In the genomic region with DNA sequence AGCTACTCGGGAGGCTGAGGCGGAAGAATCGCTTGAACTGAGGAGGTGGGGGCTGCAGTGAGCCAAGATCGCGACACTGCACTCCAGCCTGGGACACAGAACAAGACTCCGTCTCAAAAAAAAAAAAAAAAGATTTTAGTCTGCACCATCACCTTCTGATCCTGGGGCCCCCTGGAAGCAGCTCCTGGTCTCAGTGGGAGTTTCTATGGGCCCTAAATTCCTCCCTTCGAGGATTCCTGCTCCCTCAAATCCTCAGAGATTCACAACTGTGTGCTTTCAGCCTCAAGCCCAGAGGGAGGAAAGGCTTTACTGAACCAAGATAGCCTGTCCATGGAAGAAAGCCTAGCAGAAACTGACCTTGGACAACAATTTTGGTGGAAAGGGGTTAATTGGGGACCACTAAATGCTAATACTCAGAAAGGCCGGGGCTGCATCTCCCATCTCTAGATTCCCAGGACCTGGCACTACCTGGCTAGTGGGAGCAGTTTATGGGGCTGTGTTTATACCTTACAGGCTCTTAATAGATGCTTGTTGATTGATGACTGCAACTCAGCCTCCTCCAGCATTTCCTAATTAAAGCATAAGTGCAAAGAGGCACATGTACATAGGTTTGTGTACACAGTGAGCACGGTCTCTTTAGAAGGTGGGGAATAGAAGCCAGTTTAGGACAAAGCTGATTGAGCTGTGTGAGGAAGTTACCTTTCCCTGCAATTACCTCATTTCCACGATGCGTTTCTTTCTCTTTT, we compare ENCODE assay signal across 21 cellular contexts. TPM values are rescaled to one million over a fixed set of nuclear protein-coding genes. Genes with fewer than 3 reads are reported as not detected.
A peak's percentile ranks its signal among the peaks of the same experiment; 100 is the strongest.
DNase-seq lines count a peak whose midpoint lies in the region; ATAC-seq, FAIRE-seq and TF ChIP-seq lines count a peak whose summit lies in the region.
"Had no signal": no experiment of that assay in that cellular context is flagged by ENCODE, and none has a peak within 500 bp of the region (broad histone marks: within the 10 kb centered on the region; RNA-seq: fewer than 3 reads in every experiment).

No MANE protein-coding gene starts in this region.

- H4K8ac ChIP-seq in H1 (ENCODE audit: extremely low read depth, insufficient read depth, low read length): no peak overlapping the region

- H2AFZ ChIP-seq in H1 (ENCODE audit: low read length) (no peak overlapping the region), HepG2 (ENCODE audit: low read length) (no peak overlapping the region)

- H3K4me3 ChIP-seq in heart left ventricle (no peak overlapping the region), H1 (ENCODE audit: extremely low read depth in 1 of 4, insufficient read depth in 2 of 4, low read depth in 3 of 4, low read length in 4 of 4) (no peak overlapping the region), breast epithelium (no peak overlapping the region), HepG2 (replicated peaks in 1 of 3; ENCODE audit: insufficient read depth in 1 of 3, low read depth in 2 of 3, low read length in 3 of 3) (no peak overlapping the region)
- H3K4me3 ChIP-seq: GM12878, HAP-1 had no signal

- no peak for TF ChIP-seq RAD21 in H1 (IDR thresholded peaks at IDR 0.05 in 1 of 2, conservative IDR thresholded peaks at IDR 0.05 in 1 of 2; ENCODE audit: low read depth in 2 of 2, low read length in 2 of 2)
- TF ChIP-seq RAD21 in HepG2 (CRISPR knock-in tag; IDR thresholded peaks at IDR 0.05): no peak

- H4K20me1 ChIP-seq in H1 (replicated peaks in 1 of 2; ENCODE audit: control insufficient read depth in 1 of 2, insufficient read depth in 2 of 2, low read length in 2 of 2) (no peaks in the 10 kb centered on the region), HepG2 (ENCODE audit: insufficient read depth, low read length) (no peaks in the 10 kb centered on the region)

- peak overlapping the region; percentile 87; the same call in 1 of the 2 replicates for H2BK20ac ChIP-seq in H1 (ENCODE audit: low read length)

- no peaks in the 10 kb centered on the region for H3K36me3 Mint-ChIP-seq in nephron progenitor cell (ENCODE audit: low read depth)
- H3K36me3 Mint-ChIP-seq: CD14-positive monocyte had no signal

- H3K36me3 ChIP-seq in heart left ventricle: no peaks in the 10 kb centered on the region
- H3K36me3 ChIP-seq in H1 (ENCODE audit: control insufficient read depth in 2 of 4, insufficient read depth in 4 of 4, low read length in 3 of 4): no peaks in the 10 kb centered on the region
- no peaks in the 10 kb centered on the region for H3K36me3 ChIP-seq in breast epithelium
- no peaks in the 10 kb centered on the region for H3K36me3 ChIP-seq in HepG2 (replicated peaks in 1 of 2; ENCODE audit: control insufficient read depth in 1 of 2, insufficient read depth in 2 of 2, low read length in 2 of 2)
- H3K36me3 ChIP-seq: HAP-1 had no signal

- H2BK120ac ChIP-seq in H1 (replicated peaks; ENCODE audit: low read depth, low read length): no peak overlapping the region

- H2AK5ac ChIP-seq in H1 (ENCODE audit: low read depth, low read length): peak overlapping the region; percentile 45; the same call in 1 of the 2 replicates

- no TSS peak for BruUV-seq in HepG2 (replicated peaks; lab: Mats Ljungman, UMichigan)

- peak overlapping the region; percentile 53; the same call in 1 of the 2 replicates for H2BK12ac ChIP-seq in H1 (ENCODE audit: low read depth, low read length)

- peak overlapping the region; percentile 62 for H3K4me3 Mint-ChIP-seq in nephron progenitor cell

- TF ChIP-seq CTCF in heart left ventricle (IDR thresholded peaks at IDR 0.05) (no peak), H1 (IDR thresholded peaks at IDR 0.05; ENCODE audit: control extremely low read depth in 1 of 3, insufficient read depth in 1 of 3, low read depth in 1 of 3, low read length in 3 of 3) (no peak), nephron progenitor cell (IDR thresholded peaks at IDR 0.05) (no peak), breast epithelium (IDR thresholded peaks at IDR 0.05) (no peak), HepG2 (CRISPR knock-in tag; IDR thresholded peaks at IDR 0.05) (no peak)

- TF ChIP-seq POLR2A in heart left ventricle (IDR thresholded peaks at IDR 0.05): no peak
- TF ChIP-seq POLR2A in H1 (IDR thresholded peaks at IDR 0.05; ENCODE audit: control extremely low read depth in 1 of 2, low read depth in 2 of 2, low read length in 2 of 2): no peak
- no peak for TF ChIP-seq POLR2A in breast epithelium (IDR thresholded peaks at IDR 0.05)
- no peak for TF ChIP-seq POLR2A in HepG2 (IDR thresholded peaks at IDR 0.05; ENCODE audit: insufficient read depth in 1 of 2, low read depth in 2 of 2, low read length in 2 of 2)

- in situ Hi-C loops in HepG2 (cut with HindIII; ENCODE audit: extremely low pct_ligation_motif_present, low pct_unique_long_range_greater_than_20kb): loop anchor here (5.0 kb wide), 1 partner anchor 660 kb away; no protein-coding TSS in a partner anchor

- ATAC-seq in heart left ventricle: no peak
- ATAC-seq in HepG2: no peak

- FAIRE-seq in H1 (lab: Jason Lieb, UNC): no peak
- FAIRE-seq in HepG2 (lab: Jason Lieb, UNC): no peak
- FAIRE-seq: A204.1, D721Med, GM12878 had no signal

- H3K27me3 ChIP-seq in heart left ventricle (peaks cover 0 to 69% (median 19%) of the 10 kb centered on the region in 9 donors), H1 (replicated peaks in 1 of 4; ENCODE audit: control insufficient read depth in 3 of 4, extremely low read depth in 1 of 4, insufficient read depth in 3 of 4, low read length in 3 of 4) (peaks cover 0 to 8% (median 4%) of the 10 kb centered on the region in 4 experiments; a peak in 3 of 7 replicates), breast epithelium (peaks cover 0 to 3% of the 10 kb centered on the region in 2 donors), HepG2 (ENCODE audit: control insufficient read depth in 1 of 2, insufficient read depth in 2 of 2, low read length in 2 of 2) (peaks cover 0 to 2% of the 10 kb centered on the region in 2 experiments; a peak in 3 of 5 replicates)

- H3K9me3 ChIP-seq in heart left ventricle (no peaks in the 10 kb centered on the region), H1 (ENCODE audit: insufficient read depth in 2 of 2, low read depth in 1 of 2, low read length in 1 of 2) (no peaks in the 10 kb centered on the region), breast epithelium (no peaks in the 10 kb centered on the region), HepG2 (ENCODE audit: low read length) (no peaks in the 10 kb centered on the region)
- H3K9me3 ChIP-seq: HAP-1 had no signal

- no peak overlapping the region; the same call in 1 of the 2 replicates for H3K18ac ChIP-seq in H1 (ENCODE audit: extremely low read depth, low read length)

- no peaks in the 10 kb centered on the region for H3K9me3 Mint-ChIP-seq in nephron progenitor cell
- H3K9me3 Mint-ChIP-seq: CD14-positive monocyte had no signal

- POLR2A ChIA-PET in H1 (lab: Charles Lee; ENCODE audit: partially characterized antibody): interaction anchor here (1.1 to 1.3 kb wide), 2 partner anchors 8 to 11 kb away, joined by 4 to 5 read pairs; no protein-coding TSS in a partner anchor
- POLR2A ChIA-PET in HepG2 (lab: Yijun Ruan, JAX): no interaction called here

- H3K27ac ChIP-seq in heart left ventricle (no peak overlapping the region), H1 (ENCODE audit: low read depth, low read length) (no peak overlapping the region), breast epithelium (no peak overlapping the region), HepG2 (ENCODE audit: extremely low read length, insufficient read depth, low read length) (no peak overlapping the region)

- 80 to 90% (median 85%) methylated on average over 11 of the region's 11 CpGs for WGBS in heart left ventricle, 4 donors
- WGBS in H1 (ENCODE audit: extremely low coverage in 1 of 2, insufficient coverage in 1 of 2, insufficient read length in 1 of 2, insufficient replicate concordance in 2 of 2, low coverage in 1 of 2, low lambda C conversion rate in 2 of 2, missing lambda C conversion rate in 1 of 2), 2 experiments: 87% methylated on average over 8 of the region's 11 CpGs; no CpG with 5 or more reads in 1 of the 2 experiments
- 57% methylated on average over 11 of the region's 11 CpGs for WGBS in HepG2 (ENCODE audit: low lambda C conversion rate)

- H3K4me1 Mint-ChIP-seq in nephron progenitor cell: peaks cover 23% of the 10 kb centered on the region

- H3K23me2 ChIP-seq in H1 (ENCODE audit: low read depth, low read length): no peaks in the 10 kb centered on the region; the same call in 1 of the 2 replicates

- peaks cover 31% of the 10 kb centered on the region for H3K27me3 Mint-ChIP-seq in nephron progenitor cell (ENCODE audit: low read depth, poor library complexity)

- peaks cover 0 to 7% (median 0%) of the 10 kb centered on the region in 12 donors for H3K4me1 ChIP-seq in heart left ventricle
- H3K4me1 ChIP-seq in H1 (replicated peaks in 1 of 4; ENCODE audit: control insufficient read depth in 3 of 4, insufficient read depth in 4 of 4, low read length in 3 of 4): peaks cover 0 to 6% (median 2%) of the 10 kb centered on the region in 4 experiments; a peak in 2 of 7 replicates
- H3K4me1 ChIP-seq in breast epithelium: no peaks in the 10 kb centered on the region
- H3K4me1 ChIP-seq in HepG2 (ENCODE audit: insufficient read depth, low read length): peaks cover 24% of the 10 kb centered on the region

- H3K14ac ChIP-seq in H1 (ENCODE audit: insufficient read length): no peak overlapping the region

- no peak overlapping the region for H3K27ac Mint-ChIP-seq in nephron progenitor cell
- H3K27ac Mint-ChIP-seq: CD14-positive monocyte had no signal

- no peak overlapping the region for H3K4ac ChIP-seq in H1 (replicated peaks; ENCODE audit: insufficient read length, low read depth, low read length)

- H2BK5ac ChIP-seq in H1 (ENCODE audit: low read depth, low read length): no peak overlapping the region; the same call in 1 of the 2 replicates

- CTCF ChIA-PET in H1 (lab: Charles Lee; ENCODE audit: partially characterized antibody): interaction anchor here (0.9 to 3.3 kb wide), 5 partner anchors 11 to 453 kb away, joined by 3 to 15 read pairs (median 3); no protein-coding TSS in a partner anchor
- CTCF ChIA-PET in HepG2 (lab: Yijun Ruan, JAX; ENCODE audit: low intra/inter-chr PET ratio, low total read pairs): interaction anchor here (2.0 kb wide), 1 partner anchor 659 kb away, joined by 9 read pairs; no protein-coding TSS in a partner anchor

- H3K79me2 ChIP-seq in H1 (ENCODE audit: control insufficient read depth in 1 of 2, insufficient read depth in 2 of 2, low read length in 2 of 2): no peaks in the 10 kb centered on the region
- no peaks in the 10 kb centered on the region for H3K79me2 ChIP-seq in HepG2 (ENCODE audit: insufficient read depth, low read length)

- H3K9ac ChIP-seq in H1 (replicated peaks in 1 of 4; ENCODE audit: extremely low read depth in 1 of 4, low read depth in 3 of 4, low read length in 3 of 4) (no peak overlapping the region), HepG2 (ENCODE audit: insufficient read depth, low read depth, low read length) (no peak overlapping the region)

- H2BK15ac ChIP-seq in H1 (ENCODE audit: low read length): peak overlapping the region; percentile 13; the same call in 1 of the 2 replicates

- no peak overlapping the region for H3K56ac ChIP-seq in H1 (replicated peaks; ENCODE audit: insufficient read length, low read depth, low read length)

- H4K91ac ChIP-seq in H1 (replicated peaks; ENCODE audit: insufficient read length, low read length): peak overlapping the region; percentile 15

- intact Hi-C loops in cardiac septum (cut with DNase I) (loop anchor here (5.0 kb wide), 1 partner anchor 660 kb away; no protein-coding TSS in a partner anchor), heart left ventricle (cut with DNase I) (loop anchor here in 7 of 10 donors (5.0 kb wide), 2 partner anchors 655 to 660 kb away; no protein-coding TSS in a partner anchor), breast epithelium (cut with DNase I; ENCODE audit: low total_unique reads) (loop anchor here (10.0 kb wide), 1 partner anchor 527 kb away; no protein-coding TSS in a partner anchor), HepG2 (cut with micrococcal nuclease; ENCODE audit: unreplicated experiment) (loop anchor here (2.0 kb wide), 1 partner anchor 665 kb away; no protein-coding TSS in a partner anchor)

- no peak overlapping the region for H3K23ac ChIP-seq in H1 (ENCODE audit: insufficient read length)

- H4K5ac ChIP-seq in H1 (ENCODE audit: insufficient read length, low read depth, low read length): no peak overlapping the region

- peak; percentile 5 for DNase-seq in cardiac septum (ENCODE audit: low spot score)
- no peak for DNase-seq in heart left ventricle
- DNase-seq in H1 (ENCODE audit: low read depth in 1 of 2, low spot score in 2 of 2): no peak
- DNase-seq in nephron progenitor cell: no peak
- no peak for DNase-seq in breast epithelium (ENCODE audit: low spot score in 2 of 2)
- DNase-seq in HepG2 (ENCODE audit: low spot score): no peak
- no peak for DNase-seq in DMS79 (lab: John Stamatoyannopoulos, UW)
- no peak for DNase-seq in NCI-H446 treated with DMSO at 0.1 percent for 48 hours (lab: John Stamatoyannopoulos, UW)
- DNase-seq: DMS53, EL, KG1, NCI-H1105, NCI-H1694 treated with DMSO at 0.1 percent for 48 hours, NCI-H2081 treated with DMSO at 0.1 percent for 48 hours, NCI-H510A treated with DMSO at 0.1 percent for 48 hours had no signal

- no peak for TF ChIP-seq EP300 in H1 (IDR thresholded peaks at IDR 0.05; ENCODE audit: borderline replicate concordance in 1 of 2, low read depth in 2 of 2, low read length in 2 of 2)
- TF ChIP-seq EP300 in HepG2 (IDR thresholded peaks at IDR 0.05; ENCODE audit: low read depth in 2 of 2, low read length in 2 of 2): no peak
- TF ChIP-seq EP300 in HepG2 (CRISPR knock-in tag; IDR thresholded peaks at IDR 0.05; ENCODE audit: borderline replicate concordance): no peak

- H3K4me2 ChIP-seq in H1 (ENCODE audit: insufficient read depth in 1 of 2, low read depth in 2 of 2, low read length in 2 of 2) (no peak overlapping the region), HepG2 (ENCODE audit: low read depth, low read length) (no peak overlapping the region)

- no peaks in the 10 kb centered on the region for H3K79me1 ChIP-seq in H1 (ENCODE audit: low read depth, low read length)

RNA-seq across cellular contexts. Expression of a gene that starts 9.2 kb away (rescaled TPM):
- total RNA-seq in cardiac septum (0.19 TPM), heart left ventricle (1 to 10 TPM in 1 of 9 donors, under 1 TPM in 7, not detected in 1; 0.13 to 4.1 (median 0.45) TPM), breast epithelium (10 to 100 TPM; 31.8 to 62.8 (median 44.3) TPM), HepG2 (2016; rRNA removed; fragmentation: Illumina TruSeq; extraction: Trizol) (1.4 and 2.6 TPM in 2 replicates)
- polyA plus RNA-seq in heart left ventricle (under 1 TPM; 0.15 to 0.18 TPM), H1 (2011; rRNA removed) (50.2 and 50.3 TPM in 2 replicates), HepG2 (2011; rRNA removed) (1.2 and 1.6 TPM in 2 replicates)
- 81.2 and 81.6 TPM in 2 replicates for total RNA-seq in H1 (2021; fragmentation: NEBNext Ultra II Directional; extraction: Animal tissue kit (Norgen Biotek cat#: 25700))
- 69.6 TPM for polyA plus RNA-seq in H1 (2011; cell fraction: cytosol; rRNA removed)
- polyA plus RNA-seq in H1 (2011; cell fraction: nucleus; rRNA removed): 128 TPM
- polyA plus RNA-seq in H1 (2012, experiment 1 of 2): 53.5 to 65.1 TPM (median 58.9 TPM) in 4 replicates
- 15.2 TPM for polyA plus RNA-seq in H1 (2012, experiment 2 of 2)
- 55.3 TPM for polyA plus RNA-seq in H1 (2013, experiment 1 of 2)
- polyA plus RNA-seq in H1 (2013, experiment 2 of 2): 59.0 TPM
- polyA minus RNA-seq in H1 (2011; rRNA and poly(A)+ RNA removed): 126 and 168 TPM in 2 replicates
- 103 TPM for polyA minus RNA-seq in H1 (2011; cell fraction: cytosol; rRNA and poly(A)+ RNA removed)
- polyA minus RNA-seq in H1 (2011; cell fraction: nucleus; rRNA and poly(A)+ RNA removed): 190 TPM
- 1.8 and 2.8 TPM in 2 replicates for total RNA-seq in HepG2 (2016; cell fraction: cytosol; rRNA removed; fragmentation: Illumina TruSeq; extraction: Trizol; ENCODE audit: low read depth)
- total RNA-seq in HepG2 (2016; cell fraction: insoluble cytoplasmic fraction; rRNA removed; fragmentation: Illumina TruSeq; extraction: Trizol): 1.8 and 2.2 TPM in 2 replicates
- total RNA-seq in HepG2 (2016; cell fraction: membrane; rRNA removed; fragmentation: Illumina TruSeq; extraction: Trizol): 1.2 and 1.7 TPM in 2 replicates
- total RNA-seq in HepG2 (2016; cell fraction: nucleus; rRNA removed; fragmentation: Illumina TruSeq; extraction: Trizol): 3.3 and 4.2 TPM in 2 replicates
- 0.82 and 1.0 TPM in 2 replicates for polyA plus RNA-seq in HepG2 (2011; cell fraction: cytosol; rRNA removed)
- polyA plus RNA-seq in HepG2 (2011; cell fraction: nucleus; rRNA removed): 2.9 and 4.4 TPM in 2 replicates
- 0.41 and 1.3 TPM in 2 replicates for polyA plus RNA-seq in HepG2 (2012)
- 0.15 and 0.22 TPM in 2 replicates for polyA plus RNA-seq in HepG2 (2016; cell fraction: cytosol; fragmentation: Illumina TruSeq; extraction: Trizol; ENCODE audit: low read depth)
- polyA plus RNA-seq in HepG2 (2016; cell fraction: insoluble cytoplasmic fraction; fragmentation: Illumina TruSeq; extraction: Trizol; ENCODE audit: low read depth): 1.6 and 1.9 TPM in 2 replicates
- 0.44 and 0.58 TPM in 2 replicates for polyA plus RNA-seq in HepG2 (2016; cell fraction: membrane; fragmentation: Illumina TruSeq; extraction: Trizol; ENCODE audit: low read depth)
- 9.1 and 11.3 TPM in 2 replicates for polyA plus RNA-seq in HepG2 (2016; cell fraction: nucleus; fragmentation: Illumina TruSeq; extraction: Trizol; ENCODE audit: insufficient read depth, low read depth)
- 0.12 and 1.0 TPM in 2 replicates for polyA minus RNA-seq in HepG2 (2011; rRNA and poly(A)+ RNA removed; ENCODE audit: low replicate concordance)
- polyA minus RNA-seq in HepG2 (2011; cell fraction: cytosol; rRNA and poly(A)+ RNA removed): 0.70 and 0.89 TPM in 2 replicates
- polyA minus RNA-seq in HepG2 (2011; cell fraction: nucleus; rRNA and poly(A)+ RNA removed): 1.7 and 2.3 TPM in 2 replicates
- total RNA-seq: HT1080 had no signal
- polyA plus RNA-seq: CD14-positive monocyte had no signal

Comparison
In these comparisons a context has a peak if more than half of its experiments do, and no peak if none do; other contexts are left out.
1. RNA of a gene that starts 9.2 kb away (total RNA-seq): 81.2 to 81.6 TPM in H1 and 31.8 to 62.8 TPM in breast epithelium; 1.2 to 4.2 TPM in HepG2, 0.13 to 4.1 TPM in heart left ventricle and 0.19 TPM in cardiac septum (single experiment); every median in the first group is over 4 times any median in the second.